Comparison of ENCODE assay signal across 21 cellular contexts in genomic region chr16:85803570-85803969, GRCh38. TPM values are rescaled to one million over a fixed set of nuclear protein-coding genes. Genes with fewer than 3 reads are reported as not detected.
"Had no signal": no experiment of that assay in that cellular context is flagged by ENCODE, and none has a peak within 500 bp of the region (broad histone marks: within the 10 kb centered on the region; RNA-seq: fewer than 3 reads in every experiment).

No MANE protein-coding gene starts in this region.

- ATAC-seq: activated CD8-positive, alpha-beta memory T cell treated with anti-CD3 and anti-CD28 coated beads, Interleukin-2, amount 10 ng/mL, durations not matched to agents 7 days and 5 days; natural killer cell treated with Interleukin-12 subunit alpha and Interleukin-12 subunit beta and Interleukin-15 and Interleukin-18, amount 100 ng/mL, for 72 hours; stimulated activated naive B cell treated with anti-CD40 and anti-IgM and Interleukin-4, amounts not matched to agents 10 μg/mL and 1 μg/mL and 100 μg/mL, for 72 hours had no signal

- H3K27ac ChIP-seq: cardiac muscle cell, epithelial cell of prostate, tibial nerve, uterus had no signal

- H3K27me3 Mint-ChIP-seq: activated CD4-positive, alpha-beta memory T cell treated with anti-CD3 and anti-CD28 coated beads, Interleukin-2, amount 10 ng/mL, durations not matched to agents 7 days and 5 days; activated CD8-positive, alpha-beta memory T cell treated with anti-CD3 and anti-CD28 coated beads, Interleukin-2, amount 10 ng/mL, durations not matched to agents 7 days and 5 days; natural killer cell treated with Interleukin-12 subunit alpha and Interleukin-12 subunit beta and Interleukin-15 and Interleukin-18, amount 100 ng/mL, for 72 hours; stimulated activated naive B cell treated with anti-CD40 and anti-IgM and Interleukin-4, amounts not matched to agents 10 μg/mL and 1 μg/mL and 100 μg/mL, for 72 hours had no signal

- H3K27me3 ChIP-seq: cardiac muscle cell, dorsolateral prefrontal cortex, tibial nerve, uterus had no signal

- H3K27ac Mint-ChIP-seq: activated CD4-positive, alpha-beta memory T cell treated with anti-CD3 and anti-CD28 coated beads, Interleukin-2, amount 10 ng/mL, durations not matched to agents 7 days and 5 days; activated CD8-positive, alpha-beta memory T cell treated with anti-CD3 and anti-CD28 coated beads, Interleukin-2, amount 10 ng/mL, durations not matched to agents 7 days and 5 days; activated naive CD4-positive, alpha-beta T cell treated with anti-CD3 and anti-CD28 coated beads for 36 hours; activated T-helper 2 cell treated with anti-CD3 and anti-CD28 coated beads, Interferon-gamma antibody, Interleukin-2, Interleukin-4, amounts not matched to agents 10 μg/mL and 5 μg/mL and 100 μg/mL, durations not matched to agents 14 hours and 24 hours and 36 hours; natural killer cell treated with Interleukin-12 subunit alpha and Interleukin-12 subunit beta and Interleukin-15 and Interleukin-18, amount 100 ng/mL, for 72 hours; stimulated activated naive B cell treated with anti-CD40 and anti-IgM and Interleukin-4, amounts not matched to agents 10 μg/mL and 1 μg/mL and 100 μg/mL, for 72 hours had no signal

- H3K36me3 ChIP-seq: uterus had no signal

- H3K9me3 Mint-ChIP-seq: activated CD4-positive, alpha-beta memory T cell treated with anti-CD3 and anti-CD28 coated beads, Interleukin-2, amount 10 ng/mL, durations not matched to agents 7 days and 5 days; activated naive CD4-positive, alpha-beta T cell treated with anti-CD3 and anti-CD28 coated beads for 36 hours; activated T-helper 2 cell treated with anti-CD3 and anti-CD28 coated beads, Interferon-gamma antibody, Interleukin-2, Interleukin-4, amounts not matched to agents 10 μg/mL and 5 μg/mL and 100 μg/mL, durations not matched to agents 14 hours and 24 hours and 36 hours; natural killer cell treated with Interleukin-12 subunit alpha and Interleukin-12 subunit beta and Interleukin-15 and Interleukin-18, amount 100 ng/mL, for 72 hours; stimulated activated naive B cell treated with anti-CD40 and anti-IgM and Interleukin-4, amounts not matched to agents 10 μg/mL and 1 μg/mL and 100 μg/mL, for 72 hours had no signal

- H3K4me3 ChIP-seq: cardiac muscle cell, dorsolateral prefrontal cortex, tibial nerve, uterus had no signal

- DNase-seq: activated CD4-positive, alpha-beta memory T cell treated with anti-CD3 and anti-CD28 coated beads, Interleukin-2, amount 10 ng/mL, durations not matched to agents 7 days and 5 days; activated CD4-positive, alpha-beta T cell treated with anti-CD3 and anti-CD28 coated beads for 48 hours; activated CD4-positive, CD25-positive, alpha-beta regulatory T cell; activated CD8-positive, alpha-beta memory T cell treated with anti-CD3 and anti-CD28 coated beads, Interleukin-2, amount 10 ng/mL, durations not matched to agents 7 days and 5 days; activated naive CD4-positive, alpha-beta T cell treated with anti-CD3 and anti-CD28 coated beads for 36 hours; activated T-cell treated with anti-CD3 and anti-CD28 coated beads, Interleukin-2, amount 50 U/mL, for 1 hour; amniotic stem cell; dorsolateral prefrontal cortex; foreskin fibroblast; occipital lobe; retina; stimulated activated naive B cell treated with anti-CD40 and anti-IgM and Interleukin-4, amounts not matched to agents 10 μg/mL and 1 μg/mL and 100 μg/mL, for 72 hours; substantia nigra; T-helper 1 cell; T-helper 9 cell; uterus had no signal

- H3K9me3 ChIP-seq: tibial nerve, uterus had no signal

- H3K4me3 Mint-ChIP-seq: activated CD4-positive, alpha-beta memory T cell treated with anti-CD3 and anti-CD28 coated beads, Interleukin-2, amount 10 ng/mL, durations not matched to agents 7 days and 5 days; activated CD8-positive, alpha-beta memory T cell treated with anti-CD3 and anti-CD28 coated beads, Interleukin-2, amount 10 ng/mL, durations not matched to agents 7 days and 5 days; activated naive CD4-positive, alpha-beta T cell treated with anti-CD3 and anti-CD28 coated beads for 36 hours; natural killer cell treated with Interleukin-12 subunit alpha and Interleukin-12 subunit beta and Interleukin-15 and Interleukin-18, amount 100 ng/mL, for 72 hours; stimulated activated naive B cell treated with anti-CD40 and anti-IgM and Interleukin-4, amounts not matched to agents 10 μg/mL and 1 μg/mL and 100 μg/mL, for 72 hours had no signal

RNA-seq across cellular contexts. Expression of gene C16orf74, which starts 52.7 kb away (rescaled TPM):
- total RNA-seq: activated T-helper 2 cell treated with anti-CD3 and anti-CD28 coated beads, Interferon-gamma antibody, Interleukin-2, Interleukin-4, amounts not matched to agents 10 μg/mL and 5 μg/mL and 100 μg/mL, durations not matched to agents 14 hours and 24 hours and 36 hours; natural killer cell treated with Interleukin-12 subunit alpha and Interleukin-12 subunit beta and Interleukin-15 and Interleukin-18, amount 100 ng/mL, for 72 hours had no signal
